In genomic region chr4:147799986-147800555, GRCh38 we compare ENCODE assay signal across 9 cellular contexts.
DNase-seq lines count a peak whose midpoint lies in the region; ATAC-seq and TF ChIP-seq lines count a peak whose summit lies in the region.
"Had no signal": no experiment of that assay in that cellular context is flagged by ENCODE, and none has a peak within 500 bp of the region (broad histone marks: within the 10 kb centered on the region; RNA-seq: fewer than 3 reads in every experiment).

No MANE protein-coding gene starts in this region.

- H3K4me3 ChIP-seq in endodermal cell (ENCODE audit: low read length): no peak overlapping the region
- H3K4me3 ChIP-seq in suprapubic skin: no peak overlapping the region
- H3K4me3 ChIP-seq: SK-N-MC had no signal

- DNase-seq in WTC11 (ENCODE audit: low spot score): no peak
- DNase-seq in endodermal cell: no peak
- DNase-seq in stimulated activated effector memory CD8-positive, alpha-beta T cell treated with anti-CD3 and anti-CD28 coated beads, Interleukin-12 subunit alpha, Interleukin-12 subunit beta, amount 100 ng/mL, for 72 hours (ENCODE audit: low spot score in 2 of 2): peak; percentile 38 to 87
- no peak for DNase-seq in NCI-H510A (lab: John Stamatoyannopoulos, UW)
- no peak for DNase-seq in suprapubic skin (ENCODE audit: low spot score in 2 of 2)
- DNase-seq in SHP77 treated with DMSO at 0.1 percent for 48 hours (lab: John Stamatoyannopoulos, UW): no peak

- no peaks in the 10 kb centered on the region for H3K9me3 ChIP-seq in endodermal cell (ENCODE audit: control insufficient read depth, low read length)
- no peaks in the 10 kb centered on the region for H3K9me3 ChIP-seq in suprapubic skin

- H3K36me3 Mint-ChIP-seq in WTC11 (no peaks in the 10 kb centered on the region), endodermal cell (ENCODE audit: low read depth) (no peaks in the 10 kb centered on the region)
- H3K36me3 Mint-ChIP-seq in stimulated activated effector memory CD8-positive, alpha-beta T cell treated with anti-CD3 and anti-CD28 coated beads, Interleukin-12 subunit alpha, Interleukin-12 subunit beta, amount 100 ng/mL, for 72 hours: peaks cover 6% of the 10 kb centered on the region

- ATAC-seq in GM19035 (IDR thresholded peaks at IDR 0.05; ENCODE audit: unreplicated experiment) (peak; percentile 99), HG03060 (IDR thresholded peaks at IDR 0.05; ENCODE audit: low read depth, unreplicated experiment) (peak; percentile 92), WTC11 (peak; percentile 67)
- ATAC-seq in stimulated activated effector memory CD8-positive, alpha-beta T cell treated with anti-CD3 and anti-CD28 coated beads, Interleukin-12 subunit alpha, Interleukin-12 subunit beta, amount 100 ng/mL, for 72 hours: peak; percentile 100

- POLR2A ChIA-PET in WTC11 (lab: Charles Lee): no interaction called here

- H3K4me1 Mint-ChIP-seq in WTC11 (peaks cover 14% of the 10 kb centered on the region), endodermal cell (peaks cover 20% of the 10 kb centered on the region)
- peaks cover 55% of the 10 kb centered on the region for H3K4me1 Mint-ChIP-seq in stimulated activated effector memory CD8-positive, alpha-beta T cell treated with anti-CD3 and anti-CD28 coated beads, Interleukin-12 subunit alpha, Interleukin-12 subunit beta, amount 100 ng/mL, for 72 hours

- no peak overlapping the region for H3K4me3 Mint-ChIP-seq in WTC11
- no peak overlapping the region for H3K4me3 Mint-ChIP-seq in endodermal cell
- peak overlapping the region; percentile 63 for H3K4me3 Mint-ChIP-seq in stimulated activated effector memory CD8-positive, alpha-beta T cell treated with anti-CD3 and anti-CD28 coated beads, Interleukin-12 subunit alpha, Interleukin-12 subunit beta, amount 100 ng/mL, for 72 hours

- H3K27me3 Mint-ChIP-seq in WTC11 (ENCODE audit: low read depth) (no peaks in the 10 kb centered on the region), endodermal cell (ENCODE audit: insufficient read depth) (no peaks in the 10 kb centered on the region)

- no peaks in the 10 kb centered on the region for H3K36me3 ChIP-seq in endodermal cell (ENCODE audit: control insufficient read depth, insufficient read depth, low read length)
- H3K36me3 ChIP-seq in suprapubic skin: no peaks in the 10 kb centered on the region

- H3K27ac Mint-ChIP-seq in WTC11 (0 out of 2 replicates have a peak overlapping the region, but pooled peaks have one; percentile 51), endodermal cell (peak overlapping the region; percentile 60)
- H3K27ac Mint-ChIP-seq in stimulated activated effector memory CD8-positive, alpha-beta T cell treated with anti-CD3 and anti-CD28 coated beads, Interleukin-12 subunit alpha, Interleukin-12 subunit beta, amount 100 ng/mL, for 72 hours: peak overlapping the region; percentile 85

- TF ChIP-seq EP300 in suprapubic skin (IDR thresholded peaks at IDR 0.05): no peak

- H3K27me3 ChIP-seq in endodermal cell (ENCODE audit: control insufficient read depth, insufficient read depth, low read length, poor library complexity, severe bottlenecking) (no peaks in the 10 kb centered on the region), suprapubic skin (no peaks in the 10 kb centered on the region)

- CTCF ChIA-PET in WTC11 (lab: Charles Lee): no interaction called here

- 78 to 85% methylated on average over 5 to 7 of the region's 7 CpGs for WGBS in endodermal cell (ENCODE audit: insufficient coverage in 1 of 2, insufficient read length in 1 of 2), 2 experiments
- WGBS in suprapubic skin: 79% methylated on average over 5 of the region's 7 CpGs

- H3K4me1 ChIP-seq in endodermal cell (ENCODE audit: control insufficient read depth, insufficient read depth, low read length) (no peaks in the 10 kb centered on the region), suprapubic skin (peaks cover 13% of the 10 kb centered on the region)

- no peaks in the 10 kb centered on the region for H3K9me3 Mint-ChIP-seq in WTC11
- no peaks in the 10 kb centered on the region for H3K9me3 Mint-ChIP-seq in endodermal cell
- no peaks in the 10 kb centered on the region for H3K9me3 Mint-ChIP-seq in stimulated activated effector memory CD8-positive, alpha-beta T cell treated with anti-CD3 and anti-CD28 coated beads, Interleukin-12 subunit alpha, Interleukin-12 subunit beta, amount 100 ng/mL, for 72 hours

- H3K27ac ChIP-seq in endodermal cell (ENCODE audit: low read depth, low read length) (no peak overlapping the region), suprapubic skin (no peak overlapping the region)
- H3K27ac ChIP-seq: SK-N-MC had no signal

- TF ChIP-seq CTCF in WTC11 (IDR thresholded peaks at IDR 0.05): no peak
- TF ChIP-seq CTCF in endodermal cell (conservative IDR thresholded peaks at IDR 0.05): no peak
- TF ChIP-seq CTCF in suprapubic skin (IDR thresholded peaks at IDR 0.05): no peak

- H3K9ac ChIP-seq in endodermal cell (ENCODE audit: extremely low read depth, low read length, poor library complexity, severe bottlenecking): no peak overlapping the region

- TF ChIP-seq POLR2A in suprapubic skin (IDR thresholded peaks at IDR 0.05): no peak

TF ChIP-seq in WTC11, 78 proteins besides CTCF, POLR2A, EP300 and RAD21:
- TF ChIP-seq FOXP1 (CRISPR knock-in tag; IDR thresholded peaks at IDR 0.05; ENCODE audit: borderline replicate concordance) (no peak), E2F4 (CRISPR knock-in tag; IDR thresholded peaks at IDR 0.05; ENCODE audit: borderline replicate concordance, low read depth) (no peak), TP53 (CRISPR knock-in tag; IDR thresholded peaks at IDR 0.05) (no peak), E2F5 (CRISPR knock-in tag; IDR thresholded peaks at IDR 0.05) (no peak), STAT6 (CRISPR knock-in tag; conservative IDR thresholded peaks at IDR 0.05; ENCODE audit: low read depth) (no peak), E2F1 (CRISPR knock-in tag; IDR thresholded peaks at IDR 0.05) (no peak)

Comparison
In these comparisons a context has a peak if more than half of its experiments do, and no peak if none do; other contexts are left out.
1. DNase-seq: peak in stimulated activated effector memory CD8-positive, alpha-beta T cell treated with anti-CD3 and anti-CD28 coated beads, Interleukin-12 subunit alpha, Interleukin-12 subunit beta, amount 100 ng/mL, for 72 hours (2 of 2); none in WTC11 (single experiment), endodermal cell (single experiment), NCI-H510A (single experiment), suprapubic skin (0 of 2) and SHP77 treated with DMSO at 0.1 percent for 48 hours (single experiment).
2. Peak in every context shown above with its lines, with median percentiles within 50 percentile points of each other: ATAC-seq and H3K27ac Mint-ChIP-seq.